8 cellular contexts compared by ENCODE assay signal in the genomic region with DNA sequence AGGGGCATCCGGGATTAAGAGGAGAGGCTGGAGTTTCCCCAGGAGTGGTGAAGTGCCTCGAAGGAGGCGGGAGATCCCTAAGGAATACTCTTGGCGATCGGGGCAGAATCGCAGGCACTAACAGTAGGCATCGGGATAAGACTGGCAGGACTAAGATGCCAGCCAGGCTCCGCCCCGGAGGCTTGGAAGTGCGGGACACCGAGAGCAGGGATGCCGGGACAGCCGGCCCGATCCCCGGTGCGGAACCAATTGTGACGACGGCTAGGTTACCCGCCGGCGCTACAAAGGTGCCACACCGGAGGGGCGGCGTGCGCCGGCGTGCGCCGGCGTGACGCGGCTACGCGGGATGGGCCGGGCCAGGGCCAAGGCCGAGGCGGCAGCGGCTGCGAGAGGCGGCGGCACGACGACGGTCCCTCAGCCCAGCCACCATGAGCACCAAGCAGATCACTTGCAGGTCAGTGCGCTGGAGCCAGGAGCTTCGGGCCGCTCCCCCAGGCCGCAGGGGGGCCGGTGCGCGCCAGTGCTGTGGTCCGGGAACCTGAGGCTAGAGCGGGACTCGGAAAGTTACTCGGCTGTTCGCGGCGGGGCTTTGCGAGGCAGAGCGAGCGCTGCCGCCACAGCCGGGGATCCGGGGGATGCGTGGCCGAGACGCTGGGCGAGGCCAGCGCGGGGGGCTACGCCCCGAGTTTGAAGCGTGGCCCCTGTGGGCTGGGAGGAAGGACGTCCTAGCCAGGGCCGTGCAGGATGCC. TPM values are rescaled to one million over a fixed set of nuclear protein-coding genes. Genes with fewer than 3 reads are reported as not detected.
DNase-seq lines count a peak whose midpoint lies in the region; FAIRE-seq and TF ChIP-seq lines count a peak whose summit lies in the region.

A gene with protein sequence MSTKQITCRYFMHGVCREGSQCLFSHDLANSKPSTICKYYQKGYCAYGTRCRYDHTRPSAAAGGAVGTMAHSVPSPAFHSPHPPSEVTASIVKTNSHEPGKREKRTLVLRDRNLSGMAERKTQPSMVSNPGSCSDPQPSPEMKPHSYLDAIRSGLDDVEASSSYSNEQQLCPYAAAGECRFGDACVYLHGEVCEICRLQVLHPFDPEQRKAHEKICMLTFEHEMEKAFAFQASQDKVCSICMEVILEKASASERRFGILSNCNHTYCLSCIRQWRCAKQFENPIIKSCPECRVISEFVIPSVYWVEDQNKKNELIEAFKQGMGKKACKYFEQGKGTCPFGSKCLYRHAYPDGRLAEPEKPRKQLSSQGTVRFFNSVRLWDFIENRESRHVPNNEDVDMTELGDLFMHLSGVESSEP (plus strand): TSS at position 365 of the 749 bp plus-strand sequence. CDS start 64 bp downstream, at position 429.

- H3K4me3 ChIP-seq in LNCaP clone FGC (ENCODE audit: low read depth, low read length) (peak within 1 kb of the TSS; percentile 96), neutrophil (ENCODE audit: low read depth in 1 of 2, low read length in 1 of 2) (peak within 1 kb of the TSS; percentile 83 to 98)

- peak within 1 kb of the TSS; percentile 82 for H3K9ac ChIP-seq in ES-I3 (ENCODE audit: low read depth, low read length)

- TF ChIP-seq CTCF in LNCaP clone FGC (IDR thresholded peaks at IDR 0.05; ENCODE audit: control insufficient read depth, extremely low read depth, insufficient read depth) = no peak
- TF ChIP-seq CTCF in neutrophil (IDR thresholded peaks at IDR 0.05) = peak; percentile 49

- no peak for FAIRE-seq in frontal cortex (lab: Jason Lieb, UNC)

- H3K36me3 ChIP-seq in ES-I3 (ENCODE audit: insufficient read depth, low read length) (no peaks in the 10 kb centered on the region), neutrophil (no peaks in the 10 kb centered on the region)

- H3K4me1 ChIP-seq in ES-I3 (ENCODE audit: insufficient read depth, low read length) = peaks cover 23% of the 10 kb centered on the region
- H3K4me1 ChIP-seq in neutrophil (ENCODE audit: control insufficient read depth in 1 of 2, insufficient read depth in 1 of 2, low read depth in 1 of 2, low read length in 1 of 2) = peaks cover 53% of the 10 kb centered on the region in 2 experiments

- H3K27ac ChIP-seq in neutrophil (peak within 1 kb of the TSS; percentile 92), substantia nigra (ENCODE audit: low read depth, low read length, poor library complexity, severe bottlenecking) (peak within 1 kb of the TSS; percentile 75)

- in situ Hi-C loops in SK-MEL-5 (cut with HindIII; ENCODE audit: low pct_unique_long_range_greater_than_20kb, low sequenced_read_pairs) = no loop called here

- peaks cover 44% of the 10 kb centered on the region for H3K27me3 ChIP-seq in neutrophil

- DNase-seq in GOT3 (lab: John Stamatoyannopoulos, UW) (peak; percentile 83), LNCaP clone FGC (ENCODE audit: low read depth) (peak; percentile 76), SK-MEL-5 (ENCODE audit: low read depth, low spot score) (peak; percentile 89), frontal cortex (ENCODE audit: low spot score in 2 of 2) (peak; percentile 88), substantia nigra (lab: John Stamatoyannopoulos, UW) (peak; percentile 25 to 93 (median 82))
- peak; percentile 85 for DNase-seq in activated naive CD4-positive, alpha-beta T cell treated with Interleukin-2 at 50 U/mL for 16 hours

- H3K9me3 ChIP-seq in ES-I3 (ENCODE audit: control insufficient read depth, insufficient read depth, low read length) = no peaks in the 10 kb centered on the region
- no peaks in the 10 kb centered on the region for H3K9me3 ChIP-seq in neutrophil

RNA-seq across cellular contexts. Expression of the gene that starts here (rescaled TPM):
- 36.2 and 36.6 TPM in 2 replicates for total RNA-seq in SK-MEL-5 (2014; rRNA removed; shearing (Covaris generic))
- 41.0 and 47.3 TPM in 2 replicates for polyA plus RNA-seq in SK-MEL-5 (2015; cell fraction: cytosol; rRNA removed)
- polyA plus RNA-seq in SK-MEL-5 (2015; cell fraction: nucleus; rRNA removed) = 32.4 and 37.0 TPM in 2 replicates
- total RNA-seq in frontal cortex = 35.5 TPM

Comparison
In these comparisons a context has a peak if more than half of its experiments do, and no peak if none do; other contexts are left out.
1. Peak in every context shown above with its lines: DNase-seq, H3K4me3 ChIP-seq and H3K27ac ChIP-seq.